ENCODE assay signal across 17 cellular contexts in the genomic region with DNA sequence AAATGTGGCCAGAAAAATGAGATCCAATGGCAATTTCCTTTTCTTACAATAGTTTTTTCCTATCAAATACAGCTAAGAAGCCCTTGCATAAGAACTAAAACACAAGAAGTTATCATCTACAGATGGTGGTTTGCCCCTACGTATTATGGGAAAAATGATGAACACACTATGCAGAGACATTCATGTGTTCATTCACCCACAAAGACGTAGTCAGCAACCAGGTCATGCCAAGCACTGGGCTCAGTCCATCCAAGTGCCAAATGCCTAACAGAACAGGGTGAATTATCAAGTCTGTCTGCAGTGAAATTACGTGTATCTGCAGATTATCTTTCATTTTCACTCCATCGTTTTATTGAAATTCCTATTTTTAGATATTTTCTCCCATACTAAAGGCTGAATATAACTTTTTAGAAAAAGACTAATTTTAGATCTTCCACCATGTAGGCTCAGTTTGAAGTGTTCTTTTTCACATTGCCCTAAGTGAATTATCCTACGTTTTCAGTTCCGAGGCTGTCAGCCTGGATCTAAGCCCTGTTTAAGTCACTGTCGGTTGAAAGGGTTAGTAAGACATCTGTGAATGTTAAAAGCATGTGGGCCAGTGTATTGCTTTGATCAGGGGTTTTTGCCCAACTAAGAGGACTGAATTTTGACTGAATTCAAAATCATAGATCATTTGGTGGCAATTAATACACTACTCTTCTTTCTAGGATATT.
DNase-seq lines count a peak whose midpoint lies in the region; ATAC-seq, FAIRE-seq and TF ChIP-seq lines count a peak whose summit lies in the region.
"Had no signal": no experiment of that assay in that cellular context is flagged by ENCODE, and none has a peak within 500 bp of the region (broad histone marks: within the 10 kb centered on the region; RNA-seq: fewer than 3 reads in every experiment).

No MANE protein-coding gene starts in this region.

- H3K4me2 ChIP-seq in HepG2 (ENCODE audit: low read depth, low read length) = 0 out of 2 replicates have a peak overlapping the region, but pooled peaks have one; percentile 8

- H3K9me3 ChIP-seq in HepG2 (ENCODE audit: low read length) (no peaks in the 10 kb centered on the region), right lobe of liver (no peaks in the 10 kb centered on the region), ascending aorta (no peaks in the 10 kb centered on the region), muscle layer of duodenum (ENCODE audit: control insufficient read depth in 1 of 2, low read length in 2 of 2) (no peaks in the 10 kb centered on the region)
- H3K9me3 ChIP-seq: prostate gland had no signal

- TF ChIP-seq EP300 in HepG2 (IDR thresholded peaks at IDR 0.05; ENCODE audit: low read depth in 2 of 2, low read length in 2 of 2) (no peak), HepG2 (CRISPR knock-in tag; IDR thresholded peaks at IDR 0.05; ENCODE audit: borderline replicate concordance) (no peak)

- TF ChIP-seq POLR2A in HepG2 (IDR thresholded peaks at IDR 0.05; ENCODE audit: insufficient read depth in 1 of 2, low read depth in 2 of 2, low read length in 2 of 2) = no peak
- TF ChIP-seq POLR2A in right lobe of liver (IDR thresholded peaks at IDR 0.05) = no peak

- H3K9ac ChIP-seq in HepG2 (ENCODE audit: insufficient read depth, low read depth, low read length) = no peak overlapping the region

- no peak overlapping the region for H3K27ac ChIP-seq in HepG2 (ENCODE audit: extremely low read length, insufficient read depth, low read length)
- no peak overlapping the region for H3K27ac ChIP-seq in right lobe of liver
- H3K27ac ChIP-seq in ascending aorta = peak overlapping the region; percentile 11 to 64
- H3K27ac ChIP-seq in muscle layer of duodenum (ENCODE audit: low read length) = no peak overlapping the region
- H3K27ac ChIP-seq: foreskin keratinocyte, prostate gland had no signal

- intact Hi-C loops in HepG2 (cut with micrococcal nuclease; ENCODE audit: unreplicated experiment) (no loop called here), right lobe of liver (cut with DNase I) (no loop called here), ascending aorta (cut with DNase I) (no loop called here)

- no peaks in the 10 kb centered on the region for H3K79me2 ChIP-seq in HepG2 (ENCODE audit: insufficient read depth, low read length)

- TF ChIP-seq CTCF in HepG2 (CRISPR knock-in tag; IDR thresholded peaks at IDR 0.05) = no peak
- no peak for TF ChIP-seq CTCF in right lobe of liver (IDR thresholded peaks at IDR 0.05)
- TF ChIP-seq CTCF in ascending aorta (IDR thresholded peaks at IDR 0.05) = no peak

- no peaks in the 10 kb centered on the region for H4K20me1 ChIP-seq in HepG2 (ENCODE audit: insufficient read depth, low read length)

- CTCF ChIA-PET in HepG2 (lab: Yijun Ruan, JAX; ENCODE audit: low intra/inter-chr PET ratio, low total read pairs) = no interaction called here

- TF ChIP-seq RAD21 in HepG2 (CRISPR knock-in tag; IDR thresholded peaks at IDR 0.05) = no peak

- FAIRE-seq in HepG2 (lab: Jason Lieb, UNC) = no peak

- no peaks in the 10 kb centered on the region for H3K36me3 ChIP-seq in HepG2 (replicated peaks in 1 of 2; ENCODE audit: control insufficient read depth in 1 of 2, insufficient read depth in 2 of 2, low read length in 2 of 2)
- H3K36me3 ChIP-seq in right lobe of liver = no peaks in the 10 kb centered on the region
- H3K36me3 ChIP-seq in ascending aorta = no peaks in the 10 kb centered on the region
- no peaks in the 10 kb centered on the region for H3K36me3 ChIP-seq in muscle layer of duodenum (ENCODE audit: control insufficient read depth in 1 of 2, insufficient read depth in 2 of 2, low read length in 2 of 2)
- H3K36me3 ChIP-seq: prostate gland had no signal

- peaks cover 0 to 7% of the 10 kb centered on the region in 2 experiments; a peak in 3 of 5 replicates for H3K27me3 ChIP-seq in HepG2 (ENCODE audit: control insufficient read depth in 1 of 2, insufficient read depth in 2 of 2, low read length in 2 of 2)
- H3K27me3 ChIP-seq in right lobe of liver = no peaks in the 10 kb centered on the region
- H3K27me3 ChIP-seq in ascending aorta = no peaks in the 10 kb centered on the region
- no peaks in the 10 kb centered on the region for H3K27me3 ChIP-seq in muscle layer of duodenum (ENCODE audit: low read depth, low read length)

- peaks cover 17% of the 10 kb centered on the region for H3K4me1 ChIP-seq in HepG2 (ENCODE audit: insufficient read depth, low read length)
- H3K4me1 ChIP-seq in right lobe of liver = no peaks in the 10 kb centered on the region
- peaks cover 0 to 15% of the 10 kb centered on the region in 2 donors for H3K4me1 ChIP-seq in ascending aorta
- no peaks in the 10 kb centered on the region for H3K4me1 ChIP-seq in muscle layer of duodenum (ENCODE audit: control insufficient read depth in 1 of 2, insufficient read depth in 2 of 2, low read length in 2 of 2)
- H3K4me1 ChIP-seq: foreskin keratinocyte, prostate gland had no signal

- BruUV-seq in HepG2 (replicated peaks; lab: Mats Ljungman, UMichigan) = no TSS peak

- H2AFZ ChIP-seq in HepG2 (ENCODE audit: low read length) = no peak overlapping the region

- POLR2A ChIA-PET in HepG2 (lab: Yijun Ruan, JAX) = no interaction called here

- no peak for ATAC-seq in HepG2
- no peak for ATAC-seq in right lobe of liver
- ATAC-seq in GM21717 (IDR thresholded peaks at IDR 0.05; ENCODE audit: unreplicated experiment) = no peak
- ATAC-seq in HG03457 (IDR thresholded peaks at IDR 0.05; ENCODE audit: unreplicated experiment) = no peak
- ATAC-seq: effector memory CD8-positive, alpha-beta T cell; foreskin keratinocyte; natural killer cell had no signal

- in situ Hi-C loops in HepG2 (cut with HindIII; ENCODE audit: extremely low pct_ligation_motif_present, low pct_unique_long_range_greater_than_20kb) = no loop called here

- no peak for DNase-seq in HepG2 (ENCODE audit: low spot score)
- no peak for DNase-seq in right lobe of liver
- DNase-seq in ascending aorta (ENCODE audit: low spot score in 2 of 2) = peak in 1 of 2 donors; percentile 53
- no peak for DNase-seq in GF-D8 (lab: John Stamatoyannopoulos, UW)
- DNase-seq in central memory CD4-positive, alpha-beta T cell = no peak
- DNase-seq: activated naive CD4-positive, alpha-beta T cell treated with Interleukin-2 at 50 U/mL for 16 hours; effector memory CD8-positive, alpha-beta T cell; foreskin keratinocyte; H9; MV-4-11; natural killer cell; T-helper 1 cell had no signal

- H3K4me3 ChIP-seq in HepG2 (replicated peaks in 1 of 3; ENCODE audit: insufficient read depth in 1 of 3, low read depth in 2 of 3, low read length in 3 of 3) = no peak overlapping the region
- H3K4me3 ChIP-seq in right lobe of liver = no peak overlapping the region
- peak overlapping the region in 1 of 2 donors; percentile 43 for H3K4me3 ChIP-seq in ascending aorta
- H3K4me3 ChIP-seq in muscle layer of duodenum (ENCODE audit: low read depth in 1 of 2, low read length in 2 of 2) = peak overlapping the region; percentile 15 to 19
- H3K4me3 ChIP-seq: lung, prostate gland had no signal

- 38% methylated on average over 7 of the region's 7 CpGs for WGBS in HepG2 (ENCODE audit: low lambda C conversion rate)
- 88% methylated on average over 7 of the region's 7 CpGs for WGBS in right lobe of liver (ENCODE audit: insufficient coverage, low coverage, low lambda C conversion rate, missing lambda C conversion rate)

TF ChIP-seq in HepG2, 621 proteins besides CTCF, POLR2A, EP300 and RAD21:
- 0 out of 2 replicates have a peak, but pooled peaks have one; percentile 30 for TF ChIP-seq CBX2 (IDR thresholded peaks at IDR 0.05; ENCODE audit: low read depth, low read length)
- TF ChIP-seq CBX2 (CRISPR knock-in tag; IDR thresholded peaks at IDR 0.05; ENCODE audit: low read depth) = no peak
- no peak for TF ChIP-seq SUZ12 (IDR thresholded peaks at IDR 0.05; ENCODE audit: low read depth, low read length)

Comparison
In these comparisons a context has a peak if more than half of its experiments do, and no peak if none do; other contexts are left out.
1. H3K27ac ChIP-seq: peak in ascending aorta (2 of 2); none in HepG2 (single experiment), right lobe of liver (0 of 3) and muscle layer of duodenum (single experiment).
2. H3K4me3 ChIP-seq: peak in muscle layer of duodenum (2 of 2); none in HepG2 (0 of 3) and right lobe of liver (0 of 3).